ENCODE assay signal across 1 cellular context in the genomic region with DNA sequence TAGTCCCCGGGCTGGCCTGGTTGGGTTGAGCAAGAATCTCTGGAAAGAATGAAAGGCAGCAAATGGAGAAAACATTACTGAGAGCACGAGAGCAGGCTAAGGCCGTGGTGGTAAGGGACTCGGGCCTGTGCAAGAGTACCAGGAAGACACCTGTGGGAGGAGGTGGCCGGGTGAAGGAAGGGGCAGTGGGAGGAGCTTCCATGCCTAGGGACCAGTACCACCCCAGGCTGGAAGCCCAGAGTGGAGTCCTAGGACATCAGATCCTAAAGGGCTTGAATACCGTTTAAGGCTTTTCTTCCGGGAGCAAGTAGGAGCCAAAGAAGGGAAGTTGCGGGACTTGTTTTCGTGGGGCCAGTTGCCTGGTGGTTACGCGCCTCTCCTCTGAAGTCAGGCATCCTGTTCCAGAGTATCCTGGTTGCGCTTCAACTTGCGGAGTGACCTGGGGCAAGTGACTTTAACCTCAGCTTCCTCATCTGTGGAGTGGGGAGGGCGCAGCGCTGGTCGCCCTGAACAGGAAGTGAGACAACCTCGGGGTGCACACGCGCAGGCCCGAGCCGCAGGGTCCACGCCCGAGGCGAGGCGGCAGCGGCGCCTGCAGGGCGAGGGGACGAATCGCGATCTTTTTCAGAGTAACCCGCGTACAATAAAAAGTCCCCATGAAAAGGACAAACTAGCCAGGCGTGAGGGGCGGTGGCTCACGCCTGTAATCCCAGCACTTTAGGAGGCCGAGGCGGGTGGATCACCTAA.
TF ChIP-seq lines count a peak whose summit lies in the region.

No MANE protein-coding gene starts in this region.

TF ChIP-seq in WTC11, 78 proteins besides CTCF, POLR2A, EP300 and RAD21 (continued from another document):
- TF ChIP-seq SOX15 (CRISPR knock-in tag; IDR thresholded peaks at IDR 0.05) (no peak), GABPB1 (CRISPR knock-in tag; IDR thresholded peaks at IDR 0.05) (peak; percentile 77), ZNF317 (CRISPR knock-in tag; IDR thresholded peaks at IDR 0.05; ENCODE audit: borderline replicate concordance, low read depth) (no peak), ETV6 (CRISPR knock-in tag; IDR thresholded peaks at IDR 0.05) (no peak), ZNF232 (CRISPR knock-in tag; IDR thresholded peaks at IDR 0.05) (no peak), TP53 (CRISPR knock-in tag; IDR thresholded peaks at IDR 0.05) (no peak; the same call in 1 of the 2 replicates), SMAD4 (CRISPR knock-in tag; IDR thresholded peaks at IDR 0.05) (no peak), PRRX2 (CRISPR knock-in tag; IDR thresholded peaks at IDR 0.05) (no peak), FOXJ3 (CRISPR knock-in tag; IDR thresholded peaks at IDR 0.05; ENCODE audit: borderline replicate concordance) (no peak), CBFB (CRISPR knock-in tag; IDR thresholded peaks at IDR 0.05; ENCODE audit: low read depth) (no peak), ELF4 (CRISPR knock-in tag; IDR thresholded peaks at IDR 0.05; ENCODE audit: low read depth) (no peak), EMX1 (CRISPR knock-in tag; IDR thresholded peaks at IDR 0.05) (peak; percentile 72; the same call in 1 of the 2 replicates)
- TF ChIP-seq, protein P1, sequence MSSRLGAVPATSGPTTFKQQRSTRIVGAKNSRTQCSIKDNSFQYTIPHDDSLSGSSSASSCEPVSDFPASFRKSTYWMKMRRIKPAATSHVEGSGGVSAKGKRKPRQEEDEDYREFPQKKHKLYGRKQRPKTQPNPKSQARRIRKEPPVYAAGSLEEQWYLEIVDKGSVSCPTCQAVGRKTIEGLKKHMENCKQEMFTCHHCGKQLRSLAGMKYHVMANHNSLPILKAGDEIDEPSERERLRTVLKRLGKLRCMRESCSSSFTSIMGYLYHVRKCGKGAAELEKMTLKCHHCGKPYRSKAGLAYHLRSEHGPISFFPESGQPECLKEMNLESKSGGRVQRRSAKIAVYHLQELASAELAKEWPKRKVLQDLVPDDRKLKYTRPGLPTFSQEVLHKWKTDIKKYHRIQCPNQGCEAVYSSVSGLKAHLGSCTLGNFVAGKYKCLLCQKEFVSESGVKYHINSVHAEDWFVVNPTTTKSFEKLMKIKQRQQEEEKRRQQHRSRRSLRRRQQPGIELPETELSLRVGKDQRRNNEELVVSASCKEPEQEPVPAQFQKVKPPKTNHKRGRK (CRISPR knock-in tag; IDR thresholded peaks at IDR 0.05; ENCODE audit: borderline replicate concordance): no peak
- TF ChIP-seq, protein P2, sequence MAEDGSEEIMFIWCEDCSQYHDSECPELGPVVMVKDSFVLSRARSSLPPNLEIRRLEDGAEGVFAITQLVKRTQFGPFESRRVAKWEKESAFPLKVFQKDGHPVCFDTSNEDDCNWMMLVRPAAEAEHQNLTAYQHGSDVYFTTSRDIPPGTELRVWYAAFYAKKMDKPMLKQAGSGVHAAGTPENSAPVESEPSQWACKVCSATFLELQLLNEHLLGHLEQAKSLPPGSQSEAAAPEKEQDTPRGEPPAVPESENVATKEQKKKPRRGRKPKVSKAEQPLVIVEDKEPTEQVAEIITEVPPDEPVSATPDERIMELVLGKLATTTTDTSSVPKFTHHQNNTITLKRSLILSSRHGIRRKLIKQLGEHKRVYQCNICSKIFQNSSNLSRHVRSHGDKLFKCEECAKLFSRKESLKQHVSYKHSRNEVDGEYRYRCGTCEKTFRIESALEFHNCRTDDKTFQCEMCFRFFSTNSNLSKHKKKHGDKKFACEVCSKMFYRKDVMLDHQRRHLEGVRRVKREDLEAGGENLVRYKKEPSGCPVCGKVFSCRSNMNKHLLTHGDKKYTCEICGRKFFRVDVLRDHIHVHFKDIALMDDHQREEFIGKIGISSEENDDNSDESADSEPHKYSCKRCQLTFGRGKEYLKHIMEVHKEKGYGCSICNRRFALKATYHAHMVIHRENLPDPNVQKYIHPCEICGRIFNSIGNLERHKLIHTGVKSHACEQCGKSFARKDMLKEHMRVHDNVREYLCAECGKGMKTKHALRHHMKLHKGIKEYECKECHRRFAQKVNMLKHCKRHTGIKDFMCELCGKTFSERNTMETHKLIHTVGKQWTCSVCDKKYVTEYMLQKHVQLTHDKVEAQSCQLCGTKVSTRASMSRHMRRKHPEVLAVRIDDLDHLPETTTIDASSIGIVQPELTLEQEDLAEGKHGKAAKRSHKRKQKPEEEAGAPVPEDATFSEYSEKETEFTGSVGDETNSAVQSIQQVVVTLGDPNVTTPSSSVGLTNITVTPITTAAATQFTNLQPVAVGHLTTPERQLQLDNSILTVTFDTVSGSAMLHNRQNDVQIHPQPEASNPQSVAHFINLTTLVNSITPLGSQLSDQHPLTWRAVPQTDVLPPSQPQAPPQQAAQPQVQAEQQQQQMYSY (CRISPR knock-in tag; IDR thresholded peaks at IDR 0.05): no peak
- TF ChIP-seq, protein P3, sequence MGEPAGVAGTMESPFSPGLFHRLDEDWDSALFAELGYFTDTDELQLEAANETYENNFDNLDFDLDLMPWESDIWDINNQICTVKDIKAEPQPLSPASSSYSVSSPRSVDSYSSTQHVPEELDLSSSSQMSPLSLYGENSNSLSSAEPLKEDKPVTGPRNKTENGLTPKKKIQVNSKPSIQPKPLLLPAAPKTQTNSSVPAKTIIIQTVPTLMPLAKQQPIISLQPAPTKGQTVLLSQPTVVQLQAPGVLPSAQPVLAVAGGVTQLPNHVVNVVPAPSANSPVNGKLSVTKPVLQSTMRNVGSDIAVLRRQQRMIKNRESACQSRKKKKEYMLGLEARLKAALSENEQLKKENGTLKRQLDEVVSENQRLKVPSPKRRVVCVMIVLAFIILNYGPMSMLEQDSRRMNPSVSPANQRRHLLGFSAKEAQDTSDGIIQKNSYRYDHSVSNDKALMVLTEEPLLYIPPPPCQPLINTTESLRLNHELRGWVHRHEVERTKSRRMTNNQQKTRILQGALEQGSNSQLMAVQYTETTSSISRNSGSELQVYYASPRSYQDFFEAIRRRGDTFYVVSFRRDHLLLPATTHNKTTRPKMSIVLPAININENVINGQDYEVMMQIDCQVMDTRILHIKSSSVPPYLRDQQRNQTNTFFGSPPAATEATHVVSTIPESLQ (CRISPR knock-in tag; IDR thresholded peaks at IDR 0.05): no peak
- TF ChIP-seq, protein P4, sequence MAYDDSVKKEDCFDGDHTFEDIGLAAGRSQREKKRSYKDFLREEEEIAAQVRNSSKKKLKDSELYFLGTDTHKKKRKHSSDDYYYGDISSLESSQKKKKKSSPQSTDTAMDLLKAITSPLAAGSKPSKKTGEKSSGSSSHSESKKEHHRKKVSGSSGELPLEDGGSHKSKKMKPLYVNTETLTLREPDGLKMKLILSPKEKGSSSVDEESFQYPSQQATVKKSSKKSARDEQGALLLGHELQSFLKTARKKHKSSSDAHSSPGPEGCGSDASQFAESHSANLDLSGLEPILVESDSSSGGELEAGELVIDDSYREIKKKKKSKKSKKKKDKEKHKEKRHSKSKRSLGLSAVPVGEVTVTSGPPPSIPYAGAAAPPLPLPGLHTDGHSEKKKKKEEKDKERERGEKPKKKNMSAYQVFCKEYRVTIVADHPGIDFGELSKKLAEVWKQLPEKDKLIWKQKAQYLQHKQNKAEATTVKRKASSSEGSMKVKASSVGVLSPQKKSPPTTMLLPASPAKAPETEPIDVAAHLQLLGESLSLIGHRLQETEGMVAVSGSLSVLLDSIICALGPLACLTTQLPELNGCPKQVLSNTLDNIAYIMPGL (CRISPR knock-in tag; IDR thresholded peaks at IDR 0.05): 0 out of 2 replicates have a peak, but pooled peaks have one; percentile 8
- TF ChIP-seq, protein P5, sequence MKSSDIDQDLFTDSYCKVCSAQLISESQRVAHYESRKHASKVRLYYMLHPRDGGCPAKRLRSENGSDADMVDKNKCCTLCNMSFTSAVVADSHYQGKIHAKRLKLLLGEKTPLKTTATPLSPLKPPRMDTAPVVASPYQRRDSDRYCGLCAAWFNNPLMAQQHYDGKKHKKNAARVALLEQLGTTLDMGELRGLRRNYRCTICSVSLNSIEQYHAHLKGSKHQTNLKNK (CRISPR knock-in tag; IDR thresholded peaks at IDR 0.05): no peak
- TF ChIP-seq, protein P6, sequence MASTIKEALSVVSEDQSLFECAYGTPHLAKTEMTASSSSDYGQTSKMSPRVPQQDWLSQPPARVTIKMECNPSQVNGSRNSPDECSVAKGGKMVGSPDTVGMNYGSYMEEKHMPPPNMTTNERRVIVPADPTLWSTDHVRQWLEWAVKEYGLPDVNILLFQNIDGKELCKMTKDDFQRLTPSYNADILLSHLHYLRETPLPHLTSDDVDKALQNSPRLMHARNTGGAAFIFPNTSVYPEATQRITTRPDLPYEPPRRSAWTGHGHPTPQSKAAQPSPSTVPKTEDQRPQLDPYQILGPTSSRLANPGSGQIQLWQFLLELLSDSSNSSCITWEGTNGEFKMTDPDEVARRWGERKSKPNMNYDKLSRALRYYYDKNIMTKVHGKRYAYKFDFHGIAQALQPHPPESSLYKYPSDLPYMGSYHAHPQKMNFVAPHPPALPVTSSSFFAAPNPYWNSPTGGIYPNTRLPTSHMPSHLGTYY (CRISPR knock-in tag; IDR thresholded peaks at IDR 0.05): no peak
- TF ChIP-seq, protein P7, sequence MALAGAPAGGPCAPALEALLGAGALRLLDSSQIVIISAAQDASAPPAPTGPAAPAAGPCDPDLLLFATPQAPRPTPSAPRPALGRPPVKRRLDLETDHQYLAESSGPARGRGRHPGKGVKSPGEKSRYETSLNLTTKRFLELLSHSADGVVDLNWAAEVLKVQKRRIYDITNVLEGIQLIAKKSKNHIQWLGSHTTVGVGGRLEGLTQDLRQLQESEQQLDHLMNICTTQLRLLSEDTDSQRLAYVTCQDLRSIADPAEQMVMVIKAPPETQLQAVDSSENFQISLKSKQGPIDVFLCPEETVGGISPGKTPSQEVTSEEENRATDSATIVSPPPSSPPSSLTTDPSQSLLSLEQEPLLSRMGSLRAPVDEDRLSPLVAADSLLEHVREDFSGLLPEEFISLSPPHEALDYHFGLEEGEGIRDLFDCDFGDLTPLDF (CRISPR knock-in tag; IDR thresholded peaks at IDR 0.05): no peak
TF ChIP-seq in WTC11: peak in this region for 5.
